24 cellular contexts compared by ENCODE assay signal in genomic region chr14:70700955-70701354, GRCh38. TPM values are rescaled to one million over a fixed set of nuclear protein-coding genes. Genes with fewer than 3 reads are reported as not detected.
DNase-seq lines count a peak whose midpoint lies in the region; ATAC-seq, FAIRE-seq and TF ChIP-seq lines count a peak whose summit lies in the region.
"Had no signal": no experiment of that assay in that cellular context is flagged by ENCODE, and none has a peak within 500 bp of the region (broad histone marks: within the 10 kb centered on the region; RNA-seq: fewer than 3 reads in every experiment).

No MANE protein-coding gene starts in this region.

- H2BK120ac ChIP-seq in H1 (replicated peaks; ENCODE audit: low read depth, low read length) = no peak overlapping the region

- H3K27me3 ChIP-seq in GM23338 (ENCODE audit: insufficient read depth) (no peaks in the 10 kb centered on the region), H1 (replicated peaks in 1 of 4; ENCODE audit: control insufficient read depth in 3 of 4, extremely low read depth in 1 of 4, insufficient read depth in 3 of 4, low read length in 3 of 4) (no peaks in the 10 kb centered on the region), left ventricle myocardium inferior (ENCODE audit: low read depth) (no peaks in the 10 kb centered on the region), spleen (replicated peaks in 1 of 7) (no peaks in the 10 kb centered on the region), body of pancreas (no peaks in the 10 kb centered on the region)

- no peak overlapping the region for H3K56ac ChIP-seq in H1 (replicated peaks; ENCODE audit: insufficient read length, low read depth, low read length)

- no peak overlapping the region for H2BK12ac ChIP-seq in H1 (ENCODE audit: low read depth, low read length)

- no peak overlapping the region for H3K4ac ChIP-seq in H1 (replicated peaks; ENCODE audit: insufficient read length, low read depth, low read length)

- no peak overlapping the region for H2BK15ac ChIP-seq in H1 (ENCODE audit: low read length)

- H3K27me3 Mint-ChIP-seq in GM23338 (ENCODE audit: insufficient read depth, low read depth, poor library complexity) = no peaks in the 10 kb centered on the region

- DNase-seq in GM23338 (ENCODE audit: low spot score) = no peak
- no peak for DNase-seq in H1 (ENCODE audit: low read depth in 1 of 2, low spot score in 2 of 2)
- DNase-seq in left ventricle myocardium inferior = peak; percentile 16
- peak; percentile 77 for DNase-seq in spleen
- no peak for DNase-seq in NCI-H446 (lab: John Stamatoyannopoulos, UW)
- no peak for DNase-seq in body of pancreas
- DNase-seq in activated gamma-delta T cell treated with Interleukin-2 at 50 U/mL for 16 hours = no peak
- DNase-seq: Caco-2; CD4-positive, alpha-beta memory T cell; DMS 273 treated with DMSO at 0.1 percent for 48 hours; DND-41; GOT3; IMR-90; NCI-H1092 treated with DMSO at 0.1 percent for 48 hours; NCI-H1436 treated with DMSO at 0.1 percent for 48 hours; NCI-H2029; NCI-H2171; NCI-H345; NCI-H526; SHP77 had no signal

- peaks cover 23% of the 10 kb centered on the region for H3K4me1 Mint-ChIP-seq in GM23338

- H4K5ac ChIP-seq in H1 (ENCODE audit: insufficient read length, low read depth, low read length) = no peak overlapping the region

- intact Hi-C loops in left ventricle myocardium inferior (cut with micrococcal nuclease) = no loop called here
- intact Hi-C loops in spleen (cut with DNase I; ENCODE audit: low total_unique reads) = no loop called here
- intact Hi-C loops in body of pancreas (cut with DNase I) = no loop called here

- peaks cover 10% of the 10 kb centered on the region for H3K4me1 ChIP-seq in GM23338 (ENCODE audit: insufficient read depth)
- peaks cover 2 to 9% (median 3%) of the 10 kb centered on the region in 4 experiments; a peak in 5 of 7 replicates for H3K4me1 ChIP-seq in H1 (replicated peaks in 1 of 4; ENCODE audit: control insufficient read depth in 3 of 4, insufficient read depth in 4 of 4, low read length in 3 of 4)
- H3K4me1 ChIP-seq in left ventricle myocardium inferior = peaks cover 18% of the 10 kb centered on the region
- peaks cover 0 to 43% (median 6%) of the 10 kb centered on the region in 6 donors for H3K4me1 ChIP-seq in spleen
- peaks cover 4% of the 10 kb centered on the region for H3K4me1 ChIP-seq in body of pancreas

- H2BK5ac ChIP-seq in H1 (ENCODE audit: low read depth, low read length) = no peak overlapping the region

- H2AK5ac ChIP-seq in H1 (ENCODE audit: low read depth, low read length) = no peak overlapping the region; the same call in 1 of the 2 replicates

- H3K27ac ChIP-seq in GM23338 (ENCODE audit: low read depth) (no peak overlapping the region), H1 (ENCODE audit: low read depth, low read length) (no peak overlapping the region), left ventricle myocardium inferior (replicated peaks) (no peak overlapping the region), spleen (peak overlapping the region in 6 of 8 donors; percentile 23 to 71 (median 45)), body of pancreas (no peak overlapping the region)
- H3K27ac ChIP-seq: KMS-11, SK-N-MC had no signal

- no peak for ATAC-seq in GM23338
- ATAC-seq in body of pancreas = no peak
- ATAC-seq in GM21723 (IDR thresholded peaks at IDR 0.05; ENCODE audit: unreplicated experiment) = no peak
- ATAC-seq: GM12878 had no signal

- no peak overlapping the region for H3K4me2 ChIP-seq in GM23338
- H3K4me2 ChIP-seq in H1 (ENCODE audit: insufficient read depth in 1 of 2, low read depth in 2 of 2, low read length in 2 of 2) = no peak overlapping the region
- H3K4me2 ChIP-seq: KMS-11 had no signal

- H3K14ac ChIP-seq in H1 (ENCODE audit: insufficient read length) = no peak overlapping the region

- no peak for TF ChIP-seq RAD21 in H1 (IDR thresholded peaks at IDR 0.05 in 1 of 2, conservative IDR thresholded peaks at IDR 0.05 in 1 of 2; ENCODE audit: low read depth in 2 of 2, low read length in 2 of 2)

- H3K23me2 ChIP-seq in H1 (ENCODE audit: low read depth, low read length) = peaks cover 2% of the 10 kb centered on the region; the same call in 1 of the 2 replicates

- H3K9me3 Mint-ChIP-seq in GM23338 = no peaks in the 10 kb centered on the region; the same call in 2 of the 3 replicates
- H3K9me3 Mint-ChIP-seq: CD4-positive, alpha-beta memory T cell had no signal

- TF ChIP-seq CTCF in GM23338 (conservative IDR thresholded peaks at IDR 0.05; ENCODE audit: low read depth in 2 of 2) (no peak), H1 (IDR thresholded peaks at IDR 0.05; ENCODE audit: control extremely low read depth in 1 of 3, insufficient read depth in 1 of 3, low read depth in 1 of 3, low read length in 3 of 3) (no peak), left ventricle myocardium inferior (IDR thresholded peaks at IDR 0.05; ENCODE audit: borderline replicate concordance) (no peak), spleen (IDR thresholded peaks at IDR 0.05 in 8 of 11, conservative IDR thresholded peaks at IDR 0.05 in 3 of 11) (no peak), body of pancreas (IDR thresholded peaks at IDR 0.05) (no peak)

- CTCF ChIA-PET in H1 (lab: Charles Lee; ENCODE audit: partially characterized antibody) = interaction anchor here (0.9 to 3.6 kb wide), 5 partner anchors 9 to 78 kb away, joined by 3 to 30 read pairs (median 5); no protein-coding TSS in a partner anchor

- no peaks in the 10 kb centered on the region for H3F3A ChIP-seq in GM23338 (replicated peaks; ENCODE audit: low read depth)

- POLR2A ChIA-PET in H1 (lab: Charles Lee; ENCODE audit: partially characterized antibody) = interaction anchor here (7.6 kb wide), 1 partner anchor 9 kb away, joined by 43 read pairs; no protein-coding TSS in a partner anchor

- no peak overlapping the region for H3K4me3 ChIP-seq in GM23338
- no peak overlapping the region for H3K4me3 ChIP-seq in H1 (ENCODE audit: extremely low read depth in 1 of 4, insufficient read depth in 2 of 4, low read depth in 3 of 4, low read length in 4 of 4)
- H3K4me3 ChIP-seq in left ventricle myocardium inferior = no peak overlapping the region
- no peak overlapping the region for H3K4me3 ChIP-seq in spleen
- no peak overlapping the region for H3K4me3 ChIP-seq in body of pancreas
- H3K4me3 ChIP-seq: GM12878, SK-N-MC had no signal

- no peaks in the 10 kb centered on the region for H3K36me3 ChIP-seq in GM23338 (ENCODE audit: insufficient read depth)
- no peaks in the 10 kb centered on the region for H3K36me3 ChIP-seq in H1 (ENCODE audit: control insufficient read depth in 2 of 4, insufficient read depth in 4 of 4, low read length in 3 of 4)
- H3K36me3 ChIP-seq in left ventricle myocardium inferior = no peaks in the 10 kb centered on the region
- H3K36me3 ChIP-seq in spleen = no peaks in the 10 kb centered on the region
- H3K36me3 ChIP-seq in body of pancreas (replicated peaks in 1 of 2; ENCODE audit: insufficient read depth in 1 of 2, low read depth in 2 of 2) = no peaks in the 10 kb centered on the region

- TF ChIP-seq EP300 in H1 (IDR thresholded peaks at IDR 0.05; ENCODE audit: borderline replicate concordance in 1 of 2, low read depth in 2 of 2, low read length in 2 of 2) = no peak

- H3K9me3 ChIP-seq in H1 (ENCODE audit: insufficient read depth in 2 of 2, low read depth in 1 of 2, low read length in 1 of 2) (no peaks in the 10 kb centered on the region), left ventricle myocardium inferior (replicated peaks) (no peaks in the 10 kb centered on the region), spleen (no peaks in the 10 kb centered on the region), body of pancreas (no peaks in the 10 kb centered on the region)
- H3K9me3 ChIP-seq: Caco-2 had no signal

- H2AFZ ChIP-seq in GM23338 = peak overlapping the region; percentile 78
- no peak overlapping the region for H2AFZ ChIP-seq in H1 (ENCODE audit: low read length)

- H4K20me1 ChIP-seq in GM23338 (replicated peaks; ENCODE audit: insufficient read depth) = no peaks in the 10 kb centered on the region
- no peaks in the 10 kb centered on the region for H4K20me1 ChIP-seq in H1 (replicated peaks in 1 of 2; ENCODE audit: control insufficient read depth in 1 of 2, insufficient read depth in 2 of 2, low read length in 2 of 2)

- H3K79me2 ChIP-seq in GM23338 (replicated peaks; ENCODE audit: insufficient read depth) (no peaks in the 10 kb centered on the region), H1 (ENCODE audit: control insufficient read depth in 1 of 2, insufficient read depth in 2 of 2, low read length in 2 of 2) (no peaks in the 10 kb centered on the region)

- FAIRE-seq in H1 (lab: Jason Lieb, UNC) = no peak
- FAIRE-seq: GM12878 had no signal

- no peaks in the 10 kb centered on the region for H3K79me1 ChIP-seq in H1 (ENCODE audit: low read depth, low read length)

- no peaks in the 10 kb centered on the region; the same call in 2 of the 3 replicates for H3K36me3 Mint-ChIP-seq in GM23338 (ENCODE audit: low read depth)
- H3K36me3 Mint-ChIP-seq: CD4-positive, alpha-beta memory T cell had no signal

- no peak overlapping the region for H4K91ac ChIP-seq in H1 (replicated peaks; ENCODE audit: insufficient read length, low read length)

- no peak overlapping the region for H3K4me3 Mint-ChIP-seq in GM23338
- H3K4me3 Mint-ChIP-seq: CD4-positive, alpha-beta memory T cell had no signal

- 91% methylated on average over 2 of the region's 2 CpGs; no CpG with 5 or more reads in 1 of the 2 experiments for WGBS in H1 (ENCODE audit: extremely low coverage in 1 of 2, insufficient coverage in 1 of 2, insufficient read length in 1 of 2, insufficient replicate concordance in 2 of 2, low coverage in 1 of 2, low lambda C conversion rate in 2 of 2, missing lambda C conversion rate in 1 of 2), 2 experiments
- 52 to 89% (median 63%) methylated on average over 2 of the region's 2 CpGs for WGBS in spleen, 5 donors
- 54 to 69% methylated on average over 2 of the region's 2 CpGs for WGBS in body of pancreas, 2 donors

- H3K23ac ChIP-seq in H1 (ENCODE audit: insufficient read length) = no peak overlapping the region

- no peak for TF ChIP-seq POLR2A in H1 (IDR thresholded peaks at IDR 0.05; ENCODE audit: control extremely low read depth in 1 of 2, low read depth in 2 of 2, low read length in 2 of 2)
- no peak for TF ChIP-seq POLR2A in spleen (IDR thresholded peaks at IDR 0.05)
- TF ChIP-seq POLR2A in body of pancreas (IDR thresholded peaks at IDR 0.05) = no peak

- H3K9me2 ChIP-seq in GM23338 (ENCODE audit: insufficient read depth) = 0 out of 2 replicates have a peak, but pooled peaks cover 6% of the 10 kb centered on the region

- H3K27ac Mint-ChIP-seq in GM23338 = no peak overlapping the region

- H4K8ac ChIP-seq in H1 (ENCODE audit: extremely low read depth, insufficient read depth, low read length) = no peak overlapping the region

- peak overlapping the region; percentile 14; the same call in 1 of the 2 replicates for H2BK20ac ChIP-seq in H1 (ENCODE audit: low read length)

- no peak overlapping the region for H3K18ac ChIP-seq in H1 (ENCODE audit: extremely low read depth, low read length)

- H3K9ac ChIP-seq in H1 (replicated peaks in 1 of 4; ENCODE audit: extremely low read depth in 1 of 4, low read depth in 3 of 4, low read length in 3 of 4) = no peak overlapping the region
- H3K9ac ChIP-seq: KMS-11 had no signal

RNA-seq across cellular contexts. Expression of gene TTC9, which starts 59.2 kb away (rescaled TPM):
- total RNA-seq in GM23338 (2014; rRNA removed; shearing (Covaris generic)) = 29.2 and 34.2 TPM in 2 replicates
- polyA plus RNA-seq in GM23338 (2016; fragmentation: Nextera tagmentation; extraction: Ambion mirVana) (9.9 and 10.3 TPM in 2 replicates), H1 (2011; rRNA removed) (16.5 and 21.0 TPM in 2 replicates), spleen (1 to 10 TPM; 4.6 to 7.4 (median 7.3) TPM)
- 27.3 and 29.5 TPM in 2 replicates for total RNA-seq in H1 (2021; fragmentation: NEBNext Ultra II Directional; extraction: Animal tissue kit (Norgen Biotek cat#: 25700))
- 17.9 TPM for polyA plus RNA-seq in H1 (2011; cell fraction: cytosol; rRNA removed)
- 15.4 TPM for polyA plus RNA-seq in H1 (2011; cell fraction: nucleus; rRNA removed)
- polyA plus RNA-seq in H1 (2012, experiment 1 of 2) = 19.8 to 23.0 TPM (median 20.7 TPM) in 4 replicates
- 9.0 TPM for polyA plus RNA-seq in H1 (2012, experiment 2 of 2)
- polyA plus RNA-seq in H1 (2013, experiment 1 of 2) = 19.0 TPM
- 19.0 TPM for polyA plus RNA-seq in H1 (2013, experiment 2 of 2)
- 26.2 and 28.0 TPM in 2 replicates for polyA minus RNA-seq in H1 (2011; rRNA and poly(A)+ RNA removed)
- 13.6 TPM for polyA minus RNA-seq in H1 (2011; cell fraction: cytosol; rRNA and poly(A)+ RNA removed)
- polyA minus RNA-seq in H1 (2011; cell fraction: nucleus; rRNA and poly(A)+ RNA removed) = 15.7 TPM
- total RNA-seq in left ventricle myocardium inferior (1.9 TPM), spleen (10 to 100 TPM in 1 of 7 donors, 1 to 10 TPM in 6; 8.1 to 13.2 (median 9.3) TPM), body of pancreas (1 to 10 TPM; 1.6 to 2.6 TPM)
- total RNA-seq: IMR-90 had no signal

Comparison
In these comparisons a context has a peak if more than half of its experiments do, and no peak if none do; other contexts are left out.
1. DNase-seq: peak in left ventricle myocardium inferior (single experiment) and spleen (single experiment); none in GM23338 (single experiment), H1 (0 of 2), NCI-H446 (0 of 2), body of pancreas (0 of 4) and activated gamma-delta T cell treated with Interleukin-2 at 50 U/mL for 16 hours (single experiment).
2. H3K27ac ChIP-seq: peak in spleen (6 of 8); none in GM23338 (single experiment), H1 (single experiment), left ventricle myocardium inferior (single experiment) and body of pancreas (0 of 4).